ENCODE assay signal across 10 cellular contexts in the genomic region with DNA sequence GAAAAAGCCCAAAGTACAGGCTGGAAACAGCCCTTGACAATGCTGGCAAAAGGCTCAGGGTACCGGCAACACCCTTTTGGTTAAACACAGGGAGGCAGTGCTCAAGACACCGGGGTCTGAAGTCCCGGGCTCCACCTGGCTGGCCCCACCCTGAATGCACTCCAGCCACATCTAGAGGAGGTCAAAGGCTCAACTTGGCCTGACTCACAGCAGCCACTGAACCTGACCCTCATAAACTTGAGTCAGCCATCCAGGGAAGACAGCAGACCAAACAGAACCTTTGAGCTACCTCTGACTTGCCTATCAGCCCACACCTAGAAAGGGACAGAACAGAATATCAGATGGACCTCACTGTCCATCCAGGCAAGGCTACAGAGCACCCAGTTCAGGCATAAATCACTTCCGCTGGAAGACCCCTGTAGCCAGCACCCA. TPM values are rescaled to one million over a fixed set of nuclear protein-coding genes. Genes with fewer than 3 reads are reported as not detected.
A peak's percentile ranks its signal among the peaks of the same experiment; 100 is the strongest.
DNase-seq lines count a peak whose midpoint lies in the region; ATAC-seq lines count a peak whose summit lies in the region.
"Had no signal": no experiment of that assay in that cellular context is flagged by ENCODE, and none has a peak within 500 bp of the region (broad histone marks: within the 10 kb centered on the region; RNA-seq: fewer than 3 reads in every experiment).

No MANE protein-coding gene starts in this region.

- ATAC-seq in stimulated activated memory B cell treated with anti-CD40 and anti-IgM and Interleukin-4, amounts not matched to agents 10 μg/mL and 1 μg/mL and 100 μg/mL, for 72 hours, result no peak
- no peak for ATAC-seq in GM18861 (IDR thresholded peaks at IDR 0.05; ENCODE audit: unreplicated experiment)

- peaks cover 70% of the 10 kb centered on the region for H3K36me3 Mint-ChIP-seq in activated CD4-positive, alpha-beta T cell treated with anti-CD3 and anti-CD28 coated beads, Interleukin-2, amount 10 ng/mL, durations not matched to agents 24 days and 14 days (ENCODE audit: low read depth)
- H3K36me3 Mint-ChIP-seq in activated CD4-positive, alpha-beta memory T cell treated with anti-CD3 and anti-CD28 coated beads, Interleukin-2, amount 10 ng/mL, durations not matched to agents 7 days and 5 days (ENCODE audit: low read depth), result peaks cover 70% of the 10 kb centered on the region
- peaks cover 66% of the 10 kb centered on the region for H3K36me3 Mint-ChIP-seq in stimulated activated memory B cell treated with anti-CD40 and anti-IgM and Interleukin-4, amounts not matched to agents 10 μg/mL and 1 μg/mL and 100 μg/mL, for 72 hours

- H3K4me1 Mint-ChIP-seq in activated CD4-positive, alpha-beta T cell treated with anti-CD3 and anti-CD28 coated beads, Interleukin-2, amount 10 ng/mL, durations not matched to agents 24 days and 14 days, result peaks cover 33% of the 10 kb centered on the region
- peaks cover 42% of the 10 kb centered on the region for H3K4me1 Mint-ChIP-seq in activated CD4-positive, alpha-beta memory T cell treated with anti-CD3 and anti-CD28 coated beads, Interleukin-2, amount 10 ng/mL, durations not matched to agents 7 days and 5 days
- H3K4me1 Mint-ChIP-seq in stimulated activated memory B cell treated with anti-CD40 and anti-IgM and Interleukin-4, amounts not matched to agents 10 μg/mL and 1 μg/mL and 100 μg/mL, for 72 hours, result peaks cover 47% of the 10 kb centered on the region

- H3K27me3 Mint-ChIP-seq in activated CD4-positive, alpha-beta T cell treated with anti-CD3 and anti-CD28 coated beads, Interleukin-2, amount 10 ng/mL, durations not matched to agents 24 days and 14 days, result no peaks in the 10 kb centered on the region
- no peaks in the 10 kb centered on the region for H3K27me3 Mint-ChIP-seq in activated CD4-positive, alpha-beta memory T cell treated with anti-CD3 and anti-CD28 coated beads, Interleukin-2, amount 10 ng/mL, durations not matched to agents 7 days and 5 days
- H3K27me3 Mint-ChIP-seq in stimulated activated memory B cell treated with anti-CD40 and anti-IgM and Interleukin-4, amounts not matched to agents 10 μg/mL and 1 μg/mL and 100 μg/mL, for 72 hours, result no peaks in the 10 kb centered on the region

- POLR2A ChIA-PET in activated CD4-positive, alpha-beta memory T cell treated with anti-CD3 and anti-CD28 coated beads, Interleukin-2, amount 10 ng/mL, durations not matched to agents 7 days and 5 days (lab: Charles Lee), result interaction anchor here (1.5 to 2.5 kb wide), 3 partner anchors 9 to 21 kb away, joined by 4 to 8 read pairs (median 5); a partner anchor contains a TSS

- H3K9me3 Mint-ChIP-seq in activated CD4-positive, alpha-beta T cell treated with anti-CD3 and anti-CD28 coated beads, Interleukin-2, amount 10 ng/mL, durations not matched to agents 24 days and 14 days, result no peaks in the 10 kb centered on the region
- peaks cover 5% of the 10 kb centered on the region for H3K9me3 Mint-ChIP-seq in activated CD4-positive, alpha-beta memory T cell treated with anti-CD3 and anti-CD28 coated beads, Interleukin-2, amount 10 ng/mL, durations not matched to agents 7 days and 5 days
- no peaks in the 10 kb centered on the region for H3K9me3 Mint-ChIP-seq in stimulated activated memory B cell treated with anti-CD40 and anti-IgM and Interleukin-4, amounts not matched to agents 10 μg/mL and 1 μg/mL and 100 μg/mL, for 72 hours

- CTCF ChIA-PET in activated CD4-positive, alpha-beta memory T cell treated with anti-CD3 and anti-CD28 coated beads, Interleukin-2, amount 10 ng/mL, durations not matched to agents 7 days and 5 days (lab: Charles Lee), result no interaction called here

- H3K27ac Mint-ChIP-seq in activated CD4-positive, alpha-beta T cell treated with anti-CD3 and anti-CD28 coated beads, Interleukin-2, amount 10 ng/mL, durations not matched to agents 24 days and 14 days, result no peak overlapping the region
- no peak overlapping the region for H3K27ac Mint-ChIP-seq in activated CD4-positive, alpha-beta memory T cell treated with anti-CD3 and anti-CD28 coated beads, Interleukin-2, amount 10 ng/mL, durations not matched to agents 7 days and 5 days
- H3K27ac Mint-ChIP-seq in stimulated activated memory B cell treated with anti-CD40 and anti-IgM and Interleukin-4, amounts not matched to agents 10 μg/mL and 1 μg/mL and 100 μg/mL, for 72 hours, result no peak overlapping the region

- H3K4me3 Mint-ChIP-seq in activated CD4-positive, alpha-beta T cell treated with anti-CD3 and anti-CD28 coated beads, Interleukin-2, amount 10 ng/mL, durations not matched to agents 24 days and 14 days, result peak overlapping the region; percentile 47
- H3K4me3 Mint-ChIP-seq in activated CD4-positive, alpha-beta memory T cell treated with anti-CD3 and anti-CD28 coated beads, Interleukin-2, amount 10 ng/mL, durations not matched to agents 7 days and 5 days, result peak overlapping the region; percentile 39
- H3K4me3 Mint-ChIP-seq in stimulated activated memory B cell treated with anti-CD40 and anti-IgM and Interleukin-4, amounts not matched to agents 10 μg/mL and 1 μg/mL and 100 μg/mL, for 72 hours, result peak overlapping the region; percentile 46

- DNase-seq in activated CD4-positive, alpha-beta T cell treated with anti-CD3 and anti-CD28 coated beads, Interleukin-2, amount 10 ng/mL, durations not matched to agents 24 days and 14 days, result no peak
- DNase-seq in activated CD4-positive, alpha-beta T cell treated with anti-CD3 and anti-CD28 coated beads, Interleukin-2, amount 50 U/mL, for 48 hours, result no peak
- DNase-seq in activated CD4-positive, alpha-beta memory T cell treated with anti-CD3 and anti-CD28 coated beads, Interleukin-2, amount 10 ng/mL, durations not matched to agents 7 days and 5 days, result no peak
- DNase-seq in islet precursor cell (peak; percentile 35), DMS153 treated with DMSO at 0.1 percent for 48 hours (lab: John Stamatoyannopoulos, UW; ENCODE audit: unreplicated experiment) (no peak), GM19238 (ENCODE audit: insufficient read length, low spot score) (no peak)
- DNase-seq: NCI-H1092, NCI-H748 treated with DMSO at 0.1 percent for 48 hours had no signal

- intact Hi-C loops in activated CD4-positive, alpha-beta T cell treated with anti-CD3 and anti-CD28 coated beads, Interleukin-2, amount 10 ng/mL, durations not matched to agents 24 days and 14 days (cut with micrococcal nuclease), result no loop called here

RNA-seq across cellular contexts. Expression of a gene that starts 3.8 kb away (rescaled TPM):
- total RNA-seq in activated CD4-positive, alpha-beta T cell treated with anti-CD3 and anti-CD28 coated beads, Interleukin-2, amount 10 ng/mL, durations not matched to agents 24 days and 14 days, result 1,047 and 1,065 TPM in 2 replicates
- 1,000 to 10,000 TPM; 1,733 to 1,734 TPM for total RNA-seq in activated CD4-positive, alpha-beta memory T cell treated with anti-CD3 and anti-CD28 coated beads, Interleukin-2, amount 10 ng/mL, durations not matched to agents 7 days and 5 days

RNA-seq across cellular contexts. Expression of a gene that starts 6.1 kb away (rescaled TPM):
- 77.4 and 80.5 TPM in 2 replicates for total RNA-seq in activated CD4-positive, alpha-beta T cell treated with anti-CD3 and anti-CD28 coated beads, Interleukin-2, amount 10 ng/mL, durations not matched to agents 24 days and 14 days
- 10 to 100 TPM; 86.9 to 91.9 TPM for total RNA-seq in activated CD4-positive, alpha-beta memory T cell treated with anti-CD3 and anti-CD28 coated beads, Interleukin-2, amount 10 ng/mL, durations not matched to agents 7 days and 5 days

RNA-seq across cellular contexts. Expression of a gene that starts 18.4 kb away (rescaled TPM):
- 8.4 and 9.1 TPM in 2 replicates for total RNA-seq in activated CD4-positive, alpha-beta T cell treated with anti-CD3 and anti-CD28 coated beads, Interleukin-2, amount 10 ng/mL, durations not matched to agents 24 days and 14 days
- total RNA-seq in activated CD4-positive, alpha-beta memory T cell treated with anti-CD3 and anti-CD28 coated beads, Interleukin-2, amount 10 ng/mL, durations not matched to agents 7 days and 5 days, result 10 to 100 TPM; 13.8 to 14.7 TPM

RNA-seq across cellular contexts. Expression of a gene that starts 20.4 kb away (rescaled TPM):
- 1.2 and 2.1 TPM in 2 replicates for total RNA-seq in activated CD4-positive, alpha-beta T cell treated with anti-CD3 and anti-CD28 coated beads, Interleukin-2, amount 10 ng/mL, durations not matched to agents 24 days and 14 days
- 1 to 10 TPM in 1 of 2 experiments, under 1 TPM in 1; 0.83 to 1.6 TPM for total RNA-seq in activated CD4-positive, alpha-beta memory T cell treated with anti-CD3 and anti-CD28 coated beads, Interleukin-2, amount 10 ng/mL, durations not matched to agents 7 days and 5 days

RNA-seq across cellular contexts. Expression of a gene that starts 25.5 kb away (rescaled TPM):
- 4.9 and 7.5 TPM in 2 replicates for total RNA-seq in activated CD4-positive, alpha-beta T cell treated with anti-CD3 and anti-CD28 coated beads, Interleukin-2, amount 10 ng/mL, durations not matched to agents 24 days and 14 days
- 10 to 100 TPM; 75.9 to 80.5 TPM for total RNA-seq in activated CD4-positive, alpha-beta memory T cell treated with anti-CD3 and anti-CD28 coated beads, Interleukin-2, amount 10 ng/mL, durations not matched to agents 7 days and 5 days
